In genomic region chr5:84453405-84453804, GRCh38 we compare ENCODE assay signal across 37 cellular contexts.
"Had no signal": no experiment of that assay in that cellular context is flagged by ENCODE, and none has a peak within 500 bp of the region (broad histone marks: within the 10 kb centered on the region; RNA-seq: fewer than 3 reads in every experiment).

No MANE protein-coding gene starts in this region.

- H3K4me3 ChIP-seq: adrenal gland, ascending aorta, body of pancreas, breast epithelium, cardiac muscle cell had no signal

- H3K36me3 ChIP-seq: adrenal gland, ascending aorta, brain microvascular endothelial cell, breast epithelium, cardiac muscle cell had no signal

- H3K4me1 Mint-ChIP-seq: activated naive CD4-positive, alpha-beta T cell treated with anti-CD3 and anti-CD28 coated beads, Interleukin-2, amount 10 ng/mL, durations not matched to agents 7 days and 5 days; activated naive CD4-positive, alpha-beta T cell treated with anti-CD3 and anti-CD28 coated beads, Interleukin-2, amount 50 U/mL, for 24 hours; activated naive CD8-positive, alpha-beta T cell treated with anti-CD3 and anti-CD28 coated beads for 36 hours; activated naive CD8-positive, alpha-beta T cell treated with anti-CD3 and anti-CD28 coated beads, Interleukin-2, amount 10 ng/mL, durations not matched to agents 7 days and 5 days; activated naive CD8-positive, alpha-beta T cell treated with anti-CD3 and anti-CD28 coated beads, Interleukin-2, amount 50 U/mL, for 24 hours; activated T-helper 17 cell treated with anti-CD3 and anti-CD28 coated beads, Interleukin-2, amount 50 U/mL, for 72 hours; brain; central memory CD8-positive, alpha-beta T cell had no signal

- H3K27me3 Mint-ChIP-seq: activated naive CD4-positive, alpha-beta T cell treated with anti-CD3 and anti-CD28 coated beads, Interleukin-2, amount 10 ng/mL, durations not matched to agents 7 days and 5 days; activated naive CD4-positive, alpha-beta T cell treated with anti-CD3 and anti-CD28 coated beads, Interleukin-2, amount 50 U/mL, for 24 hours; activated naive CD8-positive, alpha-beta T cell; activated naive CD8-positive, alpha-beta T cell treated with anti-CD3 and anti-CD28 coated beads for 36 hours; activated naive CD8-positive, alpha-beta T cell treated with anti-CD3 and anti-CD28 coated beads, Interleukin-2, amount 10 ng/mL, durations not matched to agents 7 days and 5 days; activated naive CD8-positive, alpha-beta T cell treated with anti-CD3 and anti-CD28 coated beads, Interleukin-2, amount 50 U/mL, for 24 hours; activated T-cell treated with anti-CD3 and anti-CD28 coated beads, Interleukin-2, amount 50 U/mL, for 24 hours; activated T-helper 17 cell treated with anti-CD3 and anti-CD28 coated beads, Interleukin-2, amount 50 U/mL, for 72 hours; central memory CD8-positive, alpha-beta T cell had no signal

- H3K4me1 ChIP-seq: adrenal gland, ascending aorta, body of pancreas, breast epithelium had no signal

- H3K27me3 ChIP-seq: adrenal gland, ascending aorta, body of pancreas, brain microvascular endothelial cell, breast epithelium, cardiac muscle cell had no signal

- H3K27ac Mint-ChIP-seq: activated naive CD4-positive, alpha-beta T cell treated with anti-CD3 and anti-CD28 coated beads for 36 hours; activated naive CD4-positive, alpha-beta T cell treated with anti-CD3 and anti-CD28 coated beads, Interleukin-2, amount 10 ng/mL, durations not matched to agents 7 days and 5 days; activated naive CD4-positive, alpha-beta T cell treated with anti-CD3 and anti-CD28 coated beads, Interleukin-2, amount 50 U/mL, for 24 hours; activated naive CD4-positive, alpha-beta T cell treated with anti-CD3 and anti-CD28 coated beads, Interleukin-2, amount 50 U/mL, for 72 hours; activated naive CD8-positive, alpha-beta T cell; activated naive CD8-positive, alpha-beta T cell treated with anti-CD3 and anti-CD28 coated beads for 36 hours; activated naive CD8-positive, alpha-beta T cell treated with anti-CD3 and anti-CD28 coated beads, Interleukin-2, amount 10 ng/mL, durations not matched to agents 7 days and 5 days; activated naive CD8-positive, alpha-beta T cell treated with anti-CD3 and anti-CD28 coated beads, Interleukin-2, amount 50 U/mL, for 24 hours; activated T-cell treated with anti-CD3 and anti-CD28 coated beads, Interleukin-2, amount 50 U/mL, for 24 hours; activated T-cell treated with anti-CD3 and anti-CD28 coated beads, Interleukin-2, amount 50 U/mL, for 72 hours; activated T-helper 1 cell treated with anti-CD3 and anti-CD28 coated beads, Interleukin-12 subunit alpha, Interleukin-12 subunit beta, Interleukin-2, Interleukin-4 antibody, amounts not matched to agents 30 ng/mL and 10 ng/mL and 1 ng/mL, durations not matched to agents 14 hours and 24 hours and 36 hours; activated T-helper 17 cell treated with anti-CD3 and anti-CD28 coated beads, Interleukin-2, amount 50 U/mL, for 72 hours; activated T-helper 2 cell treated with anti-CD3 and anti-CD28 coated beads, Interferon-gamma antibody, Interleukin-2, Interleukin-4, amounts not matched to agents 10 μg/mL and 5 μg/mL and 100 μg/mL, durations not matched to agents 14 hours and 24 hours and 36 hours; brain had no signal

- H3K4me3 Mint-ChIP-seq: activated naive CD4-positive, alpha-beta T cell treated with anti-CD3 and anti-CD28 coated beads for 36 hours; activated naive CD4-positive, alpha-beta T cell treated with anti-CD3 and anti-CD28 coated beads, Interleukin-2, amount 10 ng/mL, durations not matched to agents 7 days and 5 days; activated naive CD4-positive, alpha-beta T cell treated with anti-CD3 and anti-CD28 coated beads, Interleukin-2, amount 50 U/mL, for 24 hours; activated naive CD8-positive, alpha-beta T cell; activated naive CD8-positive, alpha-beta T cell treated with anti-CD3 and anti-CD28 coated beads for 36 hours; activated naive CD8-positive, alpha-beta T cell treated with anti-CD3 and anti-CD28 coated beads, Interleukin-2, amount 10 ng/mL, durations not matched to agents 7 days and 5 days; activated naive CD8-positive, alpha-beta T cell treated with anti-CD3 and anti-CD28 coated beads, Interleukin-2, amount 50 U/mL, for 24 hours; activated T-cell treated with anti-CD3 and anti-CD28 coated beads, Interleukin-2, amount 50 U/mL, for 24 hours; activated T-cell treated with anti-CD3 and anti-CD28 coated beads, Interleukin-2, amount 50 U/mL, for 4 hours; activated T-cell treated with anti-CD3 and anti-CD28 coated beads, Interleukin-2, amount 50 U/mL, for 72 hours; activated T-helper 1 cell treated with anti-CD3 and anti-CD28 coated beads, Interleukin-12 subunit alpha, Interleukin-12 subunit beta, Interleukin-2, Interleukin-4 antibody, amounts not matched to agents 30 ng/mL and 10 ng/mL and 1 ng/mL, durations not matched to agents 14 hours and 24 hours and 36 hours; activated T-helper 17 cell treated with anti-CD3 and anti-CD28 coated beads, Interleukin-2, amount 50 U/mL, for 72 hours; brain; central memory CD8-positive, alpha-beta T cell had no signal

- ATAC-seq: activated naive CD4-positive, alpha-beta T cell treated with anti-CD3 and anti-CD28 coated beads, Interleukin-2, amount 50 U/mL, for 72 hours; activated naive CD8-positive, alpha-beta T cell treated with anti-CD3 and anti-CD28 coated beads, Interleukin-2, amount 50 U/mL, for 24 hours; activated T-cell treated with anti-CD3 and anti-CD28 coated beads, Interleukin-2, amount 50 U/mL, for 4 hours; activated T-cell treated with anti-CD3 and anti-CD28 coated beads, Interleukin-2, amount 50 U/mL, for 72 hours; activated T-helper 17 cell treated with anti-CD3 and anti-CD28 coated beads, Interleukin-2, amount 50 U/mL, for 72 hours; body of pancreas had no signal

- H3K36me3 Mint-ChIP-seq: activated naive CD4-positive, alpha-beta T cell treated with anti-CD3 and anti-CD28 coated beads, Interleukin-2, amount 10 ng/mL, durations not matched to agents 7 days and 5 days; activated naive CD8-positive, alpha-beta T cell; activated naive CD8-positive, alpha-beta T cell treated with anti-CD3 and anti-CD28 coated beads for 36 hours; activated naive CD8-positive, alpha-beta T cell treated with anti-CD3 and anti-CD28 coated beads, Interleukin-2, amount 10 ng/mL, durations not matched to agents 7 days and 5 days; brain had no signal

- H3K27ac ChIP-seq: adrenal gland, ascending aorta, body of pancreas, brain microvascular endothelial cell, breast epithelium, cardiac muscle cell had no signal

- DNase-seq: activated effector memory CD4-positive, alpha-beta T cell treated with anti-CD3 and anti-CD28 coated beads, Interleukin-2, amount 50 U/mL, for 16 hours; activated effector memory CD4-positive, alpha-beta T cell treated with Interleukin-2 at 50 U/mL for 16 hours; activated gamma-delta T cell; activated gamma-delta T cell treated with Interleukin-2 at 50 U/mL for 16 hours; activated naive CD4-positive, alpha-beta T cell; activated naive CD4-positive, alpha-beta T cell treated with anti-CD3 and anti-CD28 coated beads for 36 hours; activated naive CD4-positive, alpha-beta T cell treated with anti-CD3 and anti-CD28 coated beads, Interleukin-2, amount 10 ng/mL, durations not matched to agents 7 days and 5 days; activated naive CD4-positive, alpha-beta T cell treated with anti-CD3 and anti-CD28 coated beads, Interleukin-2, amount 50 U/mL, for 16 hours; activated naive CD4-positive, alpha-beta T cell treated with Interleukin-2 at 50 U/mL for 16 hours; activated naive CD8-positive, alpha-beta T cell treated with anti-CD3 and anti-CD28 coated beads for 36 hours; activated naive CD8-positive, alpha-beta T cell treated with anti-CD3 and anti-CD28 coated beads, Interleukin-2, amount 10 ng/mL, durations not matched to agents 7 days and 5 days; activated naive CD8-positive, alpha-beta T cell treated with anti-CD3 and anti-CD28 coated beads, Interleukin-2, amount 50 U/mL, for 24 hours; activated T-cell treated with anti-CD3 and anti-CD28 coated beads, Interleukin-2, amount 50 U/mL, for 24 hours; activated T-cell treated with anti-CD3 and anti-CD28 coated beads, Interleukin-2, amount 50 U/mL, for 4 hours; activated T-cell treated with anti-CD3 and anti-CD28 coated beads, Interleukin-2, amount 50 U/mL, for 48 hours; activated T-cell treated with anti-CD3 and anti-CD28 coated beads, Interleukin-2, amount 50 U/mL, for 72 hours; adrenal gland; amniotic stem cell; amygdala; anterior cingulate cortex; aorta; body of pancreas; brain microvascular endothelial cell; caudate nucleus; central memory CD4-positive, alpha-beta T cell; cerebellar nuclear complex had no signal
